31 cellular contexts compared by ENCODE assay signal in genomic region chr15:55383687-55384086, GRCh38. TPM values are rescaled to one million over a fixed set of nuclear protein-coding genes. Genes with fewer than 3 reads are reported as not detected.
"Had no signal": no experiment of that assay in that cellular context is flagged by ENCODE, and none has a peak within 500 bp of the region (broad histone marks: within the 10 kb centered on the region; RNA-seq: fewer than 3 reads in every experiment).

No MANE protein-coding gene starts in this region.

- H3K36me3 ChIP-seq: ovary had no signal

- H3K4me3 ChIP-seq: ovary, psoas muscle, skin epidermis, smooth muscle cell, spleen, stomach, thoracic aorta, thyroid gland, tibial nerve, upper lobe of left lung, vagina had no signal

- H3K27ac ChIP-seq: ovary, parathyroid adenoma, psoas muscle, skin epidermis, spleen, stomach, thoracic aorta, thyroid gland, tibial nerve, upper lobe of left lung, vagina had no signal

- H3K27me3 ChIP-seq: ovary, spleen, stomach, thyroid gland, tibial nerve, upper lobe of left lung, vagina had no signal

- H3K27me3 Mint-ChIP-seq: naive thymus-derived CD8-positive, alpha-beta T cell; natural killer cell treated with Interleukin-12 subunit alpha and Interleukin-12 subunit beta and Interleukin-15 and Interleukin-18, amount 100 ng/mL, for 72 hours; progenitor cell of endocrine pancreas; stimulated activated memory B cell treated with anti-CD40 and anti-IgM and Interleukin-4, amounts not matched to agents 10 μg/mL and 1 μg/mL and 100 μg/mL, for 72 hours; stimulated activated naive CD8-positive, alpha-beta T cell treated with anti-CD3 and anti-CD28 coated beads, Interleukin-15, Interleukin-2, amounts not matched to agents 100 ng/mL and 50 ng/mL, for 24 hours had no signal

- H3K9me3 Mint-ChIP-seq: naive thymus-derived CD8-positive, alpha-beta T cell; natural killer cell treated with Interleukin-12 subunit alpha and Interleukin-12 subunit beta and Interleukin-15 and Interleukin-18, amount 100 ng/mL, for 72 hours; stimulated activated memory B cell treated with anti-CD40 and anti-IgM and Interleukin-4, amounts not matched to agents 10 μg/mL and 1 μg/mL and 100 μg/mL, for 72 hours; stimulated activated naive CD8-positive, alpha-beta T cell treated with anti-CD3 and anti-CD28 coated beads, Interleukin-15, Interleukin-2, amounts not matched to agents 100 ng/mL and 50 ng/mL, for 24 hours had no signal

- H3K36me3 Mint-ChIP-seq: natural killer cell treated with Interleukin-12 subunit alpha and Interleukin-12 subunit beta and Interleukin-15 and Interleukin-18, amount 100 ng/mL, for 72 hours had no signal

- ATAC-seq: naive thymus-derived CD8-positive, alpha-beta T cell; natural killer cell treated with Interleukin-12 subunit alpha and Interleukin-12 subunit beta and Interleukin-15 and Interleukin-18, amount 100 ng/mL, for 72 hours; psoas muscle; right cardiac atrium; sciatic nerve; stimulated activated memory B cell treated with anti-CD40 and anti-IgM and Interleukin-4, amounts not matched to agents 10 μg/mL and 1 μg/mL and 100 μg/mL, for 72 hours had no signal

- DNase-seq: naive thymus-derived CD8-positive, alpha-beta T cell; nephron progenitor cell; occipital lobe; ovary; posterior cingulate gyrus; psoas muscle; right cardiac atrium; spleen; stimulated activated CD4-positive, alpha-beta T cell treated with anti-CD3 and anti-CD28 coated beads, Interleukin-12 subunit alpha, Interleukin-12 subunit beta, amount 100 ng/mL, for 4 hours; stimulated activated CD4-positive, alpha-beta T cell treated with anti-CD3 and anti-CD28 coated beads, Interleukin-1b, Interleukin-23, amount 100 ng/mL, for 48 hours; stimulated activated CD4-positive, alpha-beta T cell treated with anti-CD3 and anti-CD28 coated beads, Interleukin-4, amount 100 ng/mL, for 1 hour; stimulated activated CD4-positive, alpha-beta T cell treated with anti-CD3 and anti-CD28 coated beads, Interleukin-4, amount 100 ng/mL, for 4 hours; stimulated activated CD8-positive, alpha-beta memory T cell treated with anti-CD3 and anti-CD28 coated beads, Interleukin-4, amount 100 ng/mL, for 48 hours; stimulated activated naive CD4-positive, alpha-beta T cell treated with Interleukin-2 at 50 U/mL for 16 hours; stomach; thyroid gland; trophoblast cell; upper lobe of left lung had no signal

- H3K79me2 ChIP-seq: parathyroid adenoma had no signal

- FAIRE-seq: urothelium cell line had no signal

- H3K4me1 Mint-ChIP-seq: nephron progenitor cell; neural crest cell; stimulated activated memory B cell treated with anti-CD40 and anti-IgM and Interleukin-4, amounts not matched to agents 10 μg/mL and 1 μg/mL and 100 μg/mL, for 72 hours had no signal

- H2AFZ ChIP-seq: parathyroid adenoma had no signal

- H3K4me2 ChIP-seq: smooth muscle cell had no signal

- H3K4me1 ChIP-seq: parathyroid adenoma, spleen, thyroid gland, tibial nerve, upper lobe of left lung had no signal

- H3K9me3 ChIP-seq: ovary, psoas muscle, spleen, stomach, thoracic aorta, thyroid gland, tibial nerve, upper lobe of left lung, vagina had no signal

- H3K27ac Mint-ChIP-seq: natural killer cell treated with Interleukin-12 subunit alpha and Interleukin-12 subunit beta and Interleukin-15 and Interleukin-18, amount 100 ng/mL, for 72 hours; nephron progenitor cell; progenitor cell of endocrine pancreas; stimulated activated memory B cell treated with anti-CD40 and anti-IgM and Interleukin-4, amounts not matched to agents 10 μg/mL and 1 μg/mL and 100 μg/mL, for 72 hours; stimulated activated naive CD8-positive, alpha-beta T cell treated with anti-CD3 and anti-CD28 coated beads, Interleukin-15, Interleukin-2, amounts not matched to agents 100 ng/mL and 50 ng/mL, for 24 hours had no signal

- H3K9ac ChIP-seq: parathyroid adenoma had no signal

- H3K4me3 Mint-ChIP-seq: naive thymus-derived CD8-positive, alpha-beta T cell; natural killer cell treated with Interleukin-12 subunit alpha and Interleukin-12 subunit beta and Interleukin-15 and Interleukin-18, amount 100 ng/mL, for 72 hours; nephron progenitor cell; neural crest cell; stimulated activated memory B cell treated with anti-CD40 and anti-IgM and Interleukin-4, amounts not matched to agents 10 μg/mL and 1 μg/mL and 100 μg/mL, for 72 hours; stimulated activated naive CD8-positive, alpha-beta T cell treated with anti-CD3 and anti-CD28 coated beads, Interleukin-15, Interleukin-2, amounts not matched to agents 100 ng/mL and 50 ng/mL, for 24 hours had no signal

RNA-seq across cellular contexts. Expression of gene PIERCE2, which starts 24.6 kb away (rescaled TPM):
- total RNA-seq: naive thymus-derived CD8-positive, alpha-beta T cell; natural killer cell treated with Interleukin-12 subunit alpha and Interleukin-12 subunit beta and Interleukin-15 and Interleukin-18, amount 100 ng/mL, for 72 hours; vagina had no signal
- polyA plus RNA-seq: smooth muscle cell had no signal
